In genomic region chr7:6502886-6503285, GRCh38 we compare ENCODE assay signal across 10 cellular contexts. TPM values are rescaled to one million over a fixed set of nuclear protein-coding genes. Genes with fewer than 3 reads are reported as not detected.
DNase-seq lines count a peak whose midpoint lies in the region; ATAC-seq and TF ChIP-seq lines count a peak whose summit lies in the region.
"Had no signal": no experiment of that assay in that cellular context is flagged by ENCODE, and none has a peak within 500 bp of the region (broad histone marks: within the 10 kb centered on the region; RNA-seq: fewer than 3 reads in every experiment).

No MANE protein-coding gene starts in this region.

- 12 to 34% (median 33%) methylated on average over 5 to 13 of the region's 13 CpGs; no CpG with 5 or more reads in 1 of the 4 donors for WGBS in adrenal gland, 4 donors
- no CpG with 5 or more reads among the region's 13 CpGs for WGBS in right lobe of liver (ENCODE audit: insufficient coverage, low coverage, low lambda C conversion rate, missing lambda C conversion rate)

- TF ChIP-seq CTCF in adrenal gland (IDR thresholded peaks at IDR 0.05) (no peak), right lobe of liver (IDR thresholded peaks at IDR 0.05) (no peak), tibial artery (IDR thresholded peaks at IDR 0.05) (no peak)

- intact Hi-C loops in adrenal gland (cut with DNase I) (no loop called here), right lobe of liver (cut with DNase I) (no loop called here), tibial artery (cut with DNase I; ENCODE audit: low total_unique reads) (no loop called here)

- peak overlapping the region; percentile 27 for H3K4me3 Mint-ChIP-seq in activated T-cell treated with anti-CD3 and anti-CD28 coated beads, Interleukin-2, amount 50 U/mL, for 24 hours
- no peak overlapping the region for H3K4me3 Mint-ChIP-seq in activated T-cell treated with anti-CD3 and anti-CD28 coated beads, Interleukin-2, amount 50 U/mL, for 72 hours

- ATAC-seq in activated T-cell treated with anti-CD3 and anti-CD28 coated beads, Interleukin-2, amount 50 U/mL, for 72 hours (replicated peaks in 1 of 2) = no peak
- ATAC-seq in right lobe of liver = no peak
- no peak for ATAC-seq in GM19452 (IDR thresholded peaks at IDR 0.05; ENCODE audit: unreplicated experiment)
- no peak for ATAC-seq in HG02885 (IDR thresholded peaks at IDR 0.05; ENCODE audit: poor library complexity, unreplicated experiment)

- peak overlapping the region in 2 of 4 donors; percentile 66 to 70 for H3K4me3 ChIP-seq in adrenal gland
- H3K4me3 ChIP-seq in right lobe of liver = peak overlapping the region; percentile 34 to 62 (median 58)
- peak overlapping the region; percentile 65 to 71 for H3K4me3 ChIP-seq in tibial artery

- peaks cover 7% of the 10 kb centered on the region for H3K4me1 Mint-ChIP-seq in activated T-cell treated with anti-CD3 and anti-CD28 coated beads, Interleukin-2, amount 50 U/mL, for 24 hours (ENCODE audit: low read depth)
- no peaks in the 10 kb centered on the region for H3K4me1 Mint-ChIP-seq in activated T-cell treated with anti-CD3 and anti-CD28 coated beads, Interleukin-2, amount 50 U/mL, for 72 hours (ENCODE audit: low read depth)

- no peaks in the 10 kb centered on the region for H3K9me3 ChIP-seq in adrenal gland (replicated peaks in 1 of 3)
- no peaks in the 10 kb centered on the region for H3K9me3 ChIP-seq in right lobe of liver
- no peaks in the 10 kb centered on the region for H3K9me3 ChIP-seq in tibial artery

- H3K27ac ChIP-seq in adrenal gland (peak overlapping the region in 2 of 5 donors; percentile 80 to 85), right lobe of liver (no peak overlapping the region), tibial artery (peak overlapping the region in 1 of 2 donors; percentile 82)

- no peaks in the 10 kb centered on the region for H3K36me3 Mint-ChIP-seq in activated T-cell treated with anti-CD3 and anti-CD28 coated beads, Interleukin-2, amount 50 U/mL, for 24 hours (ENCODE audit: low read depth)
- no peaks in the 10 kb centered on the region for H3K36me3 Mint-ChIP-seq in activated T-cell treated with anti-CD3 and anti-CD28 coated beads, Interleukin-2, amount 50 U/mL, for 72 hours (ENCODE audit: insufficient read depth in 2 of 2)

- H3K36me3 ChIP-seq in adrenal gland (replicated peaks in 1 of 2) (no peaks in the 10 kb centered on the region), right lobe of liver (no peaks in the 10 kb centered on the region), tibial artery (no peaks in the 10 kb centered on the region)

- TF ChIP-seq POLR2A in adrenal gland (IDR thresholded peaks at IDR 0.05) (no peak), right lobe of liver (IDR thresholded peaks at IDR 0.05) (no peak)

- no peak overlapping the region for H3K27ac Mint-ChIP-seq in activated T-cell treated with anti-CD3 and anti-CD28 coated beads, Interleukin-2, amount 50 U/mL, for 24 hours
- no peak overlapping the region for H3K27ac Mint-ChIP-seq in activated T-cell treated with anti-CD3 and anti-CD28 coated beads, Interleukin-2, amount 50 U/mL, for 72 hours

- H3K9me3 Mint-ChIP-seq in activated T-cell treated with anti-CD3 and anti-CD28 coated beads, Interleukin-2, amount 50 U/mL, for 24 hours = no peaks in the 10 kb centered on the region
- no peaks in the 10 kb centered on the region for H3K9me3 Mint-ChIP-seq in activated T-cell treated with anti-CD3 and anti-CD28 coated beads, Interleukin-2, amount 50 U/mL, for 72 hours

- H3K27me3 Mint-ChIP-seq in activated T-cell treated with anti-CD3 and anti-CD28 coated beads, Interleukin-2, amount 50 U/mL, for 24 hours = no peaks in the 10 kb centered on the region
- H3K27me3 Mint-ChIP-seq in activated T-cell treated with anti-CD3 and anti-CD28 coated beads, Interleukin-2, amount 50 U/mL, for 72 hours (ENCODE audit: low read depth) = no peaks in the 10 kb centered on the region

- DNase-seq in activated T-cell treated with anti-CD3 and anti-CD28 coated beads, Interleukin-2, amount 50 U/mL, for 24 hours = no peak
- DNase-seq in activated T-cell treated with anti-CD3 and anti-CD28 coated beads, Interleukin-2, amount 50 U/mL, for 72 hours = no peak
- DNase-seq in adrenal gland = peak; percentile 61 to 91 (median 80)
- no peak for DNase-seq in right lobe of liver
- DNase-seq in tibial artery = no peak
- no peak for DNase-seq in NCI-H526 treated with DMSO at 0.1 percent for 48 hours (lab: John Stamatoyannopoulos, UW)
- DNase-seq: NCI-H524 treated with DMSO at 0.1 percent for 48 hours had no signal

- H3K27me3 ChIP-seq in adrenal gland = no peaks in the 10 kb centered on the region
- no peaks in the 10 kb centered on the region for H3K27me3 ChIP-seq in right lobe of liver
- peaks cover 0 to 2% of the 10 kb centered on the region in 2 donors for H3K27me3 ChIP-seq in tibial artery

- H3K4me1 ChIP-seq in adrenal gland (replicated peaks in 1 of 2) (peaks cover 4% of the 10 kb centered on the region in 2 donors), right lobe of liver (peaks cover 0 to 5% (median 2%) of the 10 kb centered on the region in 4 donors), tibial artery (peaks cover 0 to 18% (median 13%) of the 10 kb centered on the region in 4 donors)

RNA-seq across cellular contexts. Expression of gene KDELR2, which starts 18.9 kb away (rescaled TPM):
- total RNA-seq in activated T-cell treated with anti-CD3 and anti-CD28 coated beads, Interleukin-2, amount 50 U/mL, for 72 hours = 10 to 100 TPM; 64.9 to 88.0 TPM
- total RNA-seq in adrenal gland = 100 to 1,000 TPM in 2 of 8 donors, 10 to 100 TPM in 6; 48.2 to 210 (median 91.9) TPM
- polyA plus RNA-seq in adrenal gland = 100 to 1,000 TPM in 1 of 3 donors, 10 to 100 TPM in 2; 48.1 to 168 (median 55.0) TPM
- total RNA-seq in right lobe of liver = 100 to 1,000 TPM; 134 to 207 (median 144) TPM

RNA-seq across cellular contexts. Expression of gene GRID2IP, which starts 48.4 kb away (rescaled TPM):
- under 1 TPM; 0.28 to 0.29 TPM for total RNA-seq in activated T-cell treated with anti-CD3 and anti-CD28 coated beads, Interleukin-2, amount 50 U/mL, for 72 hours
- total RNA-seq in adrenal gland (1 to 10 TPM in 4 of 8 donors, under 1 TPM in 3, not detected in 1; 0.11 to 1.8 (median 1.2) TPM), right lobe of liver (under 1 TPM in 2 of 6 experiments, not detected in 4; 0.05 to 0.07 TPM)
- under 1 TPM; 0.11 to 0.24 (median 0.24) TPM for polyA plus RNA-seq in adrenal gland
- total RNA-seq: GM12878 had no signal
- polyA plus RNA-seq: GM12878 had no signal

RNA-seq across cellular contexts. Expression of gene DAGLB, which starts 55.1 kb away (rescaled TPM):
- 10 to 100 TPM; 12.9 to 17.9 TPM for total RNA-seq in activated T-cell treated with anti-CD3 and anti-CD28 coated beads, Interleukin-2, amount 50 U/mL, for 72 hours
- total RNA-seq in adrenal gland (10 to 100 TPM; 23.2 to 56.7 (median 43.9) TPM), right lobe of liver (10 to 100 TPM in 4 of 6 experiments, 1 to 10 TPM in 2; 8.9 to 12.7 (median 11.7) TPM)
- polyA plus RNA-seq in adrenal gland = 10 to 100 TPM; 19.8 to 32.4 (median 28.3) TPM

Comparison
In these comparisons a context has a peak if more than half of its experiments do, and no peak if none do; other contexts are left out.
1. DNase-seq: peak in adrenal gland (7 of 7); none in activated T-cell treated with anti-CD3 and anti-CD28 coated beads, Interleukin-2, amount 50 U/mL, for 24 hours (single experiment), activated T-cell treated with anti-CD3 and anti-CD28 coated beads, Interleukin-2, amount 50 U/mL, for 72 hours (0 of 2), right lobe of liver (0 of 3), tibial artery (0 of 2) and NCI-H526 treated with DMSO at 0.1 percent for 48 hours (single experiment).